13 cellular contexts compared by ENCODE assay signal in the genomic region with DNA sequence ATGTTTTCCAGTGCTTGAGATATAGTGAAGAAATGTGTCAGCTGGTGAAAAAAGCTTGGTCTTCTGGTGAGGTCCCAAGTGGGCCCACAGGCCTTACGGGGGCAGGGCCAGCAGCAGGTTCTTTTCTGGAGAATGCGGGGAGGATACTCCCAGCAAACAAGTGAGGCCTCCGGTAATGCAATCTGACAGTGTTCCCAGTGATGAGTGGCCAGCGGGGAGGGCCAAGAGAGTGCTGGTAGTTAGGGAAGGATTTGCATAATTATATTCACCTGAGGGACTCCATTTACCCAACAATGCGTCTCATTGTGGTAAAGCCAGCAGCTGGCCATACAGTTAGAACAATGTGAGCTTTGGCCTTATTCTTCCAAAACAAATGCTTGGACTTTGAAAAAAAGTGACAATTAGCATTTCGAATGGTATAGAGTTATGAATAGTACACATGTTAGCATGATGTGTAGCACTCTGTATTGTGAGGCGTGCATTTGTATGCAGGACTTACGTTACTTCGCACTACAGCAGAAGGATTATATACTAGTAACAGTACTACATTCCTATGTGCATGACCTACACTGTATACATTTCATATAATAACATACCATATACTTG.
DNase-seq lines count a peak whose midpoint lies in the region; ATAC-seq and TF ChIP-seq lines count a peak whose summit lies in the region.
"Had no signal": no experiment of that assay in that cellular context is flagged by ENCODE, and none has a peak within 500 bp of the region (broad histone marks: within the 10 kb centered on the region; RNA-seq: fewer than 3 reads in every experiment).

No MANE protein-coding gene starts in this region.

- H3K9me3 ChIP-seq in KOPT-K1 (ENCODE audit: insufficient read depth, low read length, poor library complexity, severe bottlenecking) (no peaks in the 10 kb centered on the region), left lung (no peaks in the 10 kb centered on the region), Peyer's patch (no peaks in the 10 kb centered on the region)

- H3K27me3 ChIP-seq in left lung, result no peaks in the 10 kb centered on the region
- H3K27me3 ChIP-seq in Peyer's patch, result no peaks in the 10 kb centered on the region

- peaks cover 31% of the 10 kb centered on the region for H3K9me3 Mint-ChIP-seq in WTC11
- H3K9me3 Mint-ChIP-seq: activated naive CD4-positive, alpha-beta T cell treated with anti-CD3 and anti-CD28 coated beads, Interleukin-2, amount 50 U/mL, for 24 hours; naive thymus-derived CD8-positive, alpha-beta T cell had no signal

- H3K4me1 Mint-ChIP-seq in WTC11, result peaks cover 65% of the 10 kb centered on the region

- H3K36me3 ChIP-seq in KOPT-K1 (ENCODE audit: insufficient read depth, low read length) (no peaks in the 10 kb centered on the region), left lung (no peaks in the 10 kb centered on the region), Peyer's patch (no peaks in the 10 kb centered on the region)

- H3K27me3 Mint-ChIP-seq in WTC11 (ENCODE audit: low read depth), result 0 out of 2 replicates have a peak, but pooled peaks cover 3% of the 10 kb centered on the region
- H3K27me3 Mint-ChIP-seq: activated naive CD4-positive, alpha-beta T cell treated with anti-CD3 and anti-CD28 coated beads, Interleukin-2, amount 50 U/mL, for 24 hours had no signal

- TF ChIP-seq CTCF in WTC11 (IDR thresholded peaks at IDR 0.05) (no peak), left lung (IDR thresholded peaks at IDR 0.05) (no peak), Peyer's patch (IDR thresholded peaks at IDR 0.05) (no peak)

- POLR2A ChIA-PET in WTC11 (lab: Charles Lee), result no interaction called here

- TF ChIP-seq POLR2A in Peyer's patch (IDR thresholded peaks at IDR 0.05), result no peak

- ATAC-seq in WTC11 (peak; percentile 91), left lung (peak; percentile 8)
- ATAC-seq: naive thymus-derived CD8-positive, alpha-beta T cell had no signal

- DNase-seq in DMS153 (lab: John Stamatoyannopoulos, UW) (peak; percentile 37), WTC11 (ENCODE audit: low spot score) (peak; percentile 57), left lung (no peak), caudate nucleus (lab: John Stamatoyannopoulos, UW) (no peak), epidermal melanocyte (ENCODE audit: insufficient read length, low spot score) (no peak), Peyer's patch (no peak)
- DNase-seq in stimulated activated CD4-positive, alpha-beta T cell treated with anti-CD3 and anti-CD28 coated beads, Interleukin-2, amount 100 ng/mL, for 48 hours, result no peak
- DNase-seq: activated CD8-positive, alpha-beta memory T cell treated with anti-CD3 and anti-CD28 coated beads, Interleukin-2, amount 50 U/mL, for 48 hours; naive thymus-derived CD8-positive, alpha-beta T cell; NCI-H1694 treated with DMSO at 0.1 percent for 48 hours; stimulated activated CD8-positive, alpha-beta memory T cell treated with anti-CD3 and anti-CD28 coated beads, Interleukin-4, amount 100 ng/mL, for 48 hours had no signal

- H3K27ac ChIP-seq in KOPT-K1 (ENCODE audit: low read depth, low read length, poor library complexity, severe bottlenecking) (peak overlapping the region; percentile 81), left lung (no peak overlapping the region), caudate nucleus (ENCODE audit: low read depth, low read length) (no peak overlapping the region), Peyer's patch (peak overlapping the region in 2 of 4 donors; percentile 5 to 53)

- intact Hi-C loops in left lung (cut with DNase I), result no loop called here

- H3K4me3 Mint-ChIP-seq in WTC11, result peak overlapping the region; percentile 8; the same call in 1 of the 2 replicates
- H3K4me3 Mint-ChIP-seq: activated naive CD4-positive, alpha-beta T cell treated with anti-CD3 and anti-CD28 coated beads, Interleukin-2, amount 50 U/mL, for 24 hours; naive thymus-derived CD8-positive, alpha-beta T cell had no signal

- H3K4me3 ChIP-seq in left lung (no peak overlapping the region), Peyer's patch (no peak overlapping the region)

- H3K4me1 ChIP-seq in left lung (peaks cover 4 to 7% of the 10 kb centered on the region in 2 donors), Peyer's patch (peaks cover 0 to 4% (median 0%) of the 10 kb centered on the region in 4 donors)

- no peaks in the 10 kb centered on the region; the same call in 1 of the 2 replicates for H3K36me3 Mint-ChIP-seq in WTC11
- H3K36me3 Mint-ChIP-seq: activated naive CD4-positive, alpha-beta T cell treated with anti-CD3 and anti-CD28 coated beads, Interleukin-2, amount 50 U/mL, for 24 hours; naive thymus-derived CD8-positive, alpha-beta T cell had no signal

- H3K27ac Mint-ChIP-seq in WTC11, result peak overlapping the region; percentile 95
- H3K27ac Mint-ChIP-seq: activated naive CD4-positive, alpha-beta T cell treated with anti-CD3 and anti-CD28 coated beads, Interleukin-2, amount 50 U/mL, for 24 hours had no signal

- CTCF ChIA-PET in WTC11 (lab: Charles Lee), result interaction anchor here (0.5 to 2.1 kb wide), 4 partner anchors 20 to 132 kb away, joined by 3 to 6 read pairs (median 5); no protein-coding TSS in a partner anchor

TF ChIP-seq in WTC11, 78 proteins besides CTCF, POLR2A, EP300 and RAD21:
- TF ChIP-seq CREM (CRISPR knock-in tag; IDR thresholded peaks at IDR 0.05) (0 out of 2 replicates have a peak, but pooled peaks have one; percentile 44), ETV6 (CRISPR knock-in tag; IDR thresholded peaks at IDR 0.05) (peak; percentile 76), TEAD1 (CRISPR knock-in tag; IDR thresholded peaks at IDR 0.05) (peak; percentile 69; the same call in 1 of the 2 replicates), ESRRA (CRISPR knock-in tag; IDR thresholded peaks at IDR 0.05; ENCODE audit: borderline replicate concordance) (no peak), ZNF423 (CRISPR knock-in tag; IDR thresholded peaks at IDR 0.05) (peak; percentile 28; the same call in 1 of the 2 replicates)
- TF ChIP-seq, protein P1, sequence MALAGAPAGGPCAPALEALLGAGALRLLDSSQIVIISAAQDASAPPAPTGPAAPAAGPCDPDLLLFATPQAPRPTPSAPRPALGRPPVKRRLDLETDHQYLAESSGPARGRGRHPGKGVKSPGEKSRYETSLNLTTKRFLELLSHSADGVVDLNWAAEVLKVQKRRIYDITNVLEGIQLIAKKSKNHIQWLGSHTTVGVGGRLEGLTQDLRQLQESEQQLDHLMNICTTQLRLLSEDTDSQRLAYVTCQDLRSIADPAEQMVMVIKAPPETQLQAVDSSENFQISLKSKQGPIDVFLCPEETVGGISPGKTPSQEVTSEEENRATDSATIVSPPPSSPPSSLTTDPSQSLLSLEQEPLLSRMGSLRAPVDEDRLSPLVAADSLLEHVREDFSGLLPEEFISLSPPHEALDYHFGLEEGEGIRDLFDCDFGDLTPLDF (CRISPR knock-in tag; IDR thresholded peaks at IDR 0.05), result no peak
- TF ChIP-seq, protein P2, sequence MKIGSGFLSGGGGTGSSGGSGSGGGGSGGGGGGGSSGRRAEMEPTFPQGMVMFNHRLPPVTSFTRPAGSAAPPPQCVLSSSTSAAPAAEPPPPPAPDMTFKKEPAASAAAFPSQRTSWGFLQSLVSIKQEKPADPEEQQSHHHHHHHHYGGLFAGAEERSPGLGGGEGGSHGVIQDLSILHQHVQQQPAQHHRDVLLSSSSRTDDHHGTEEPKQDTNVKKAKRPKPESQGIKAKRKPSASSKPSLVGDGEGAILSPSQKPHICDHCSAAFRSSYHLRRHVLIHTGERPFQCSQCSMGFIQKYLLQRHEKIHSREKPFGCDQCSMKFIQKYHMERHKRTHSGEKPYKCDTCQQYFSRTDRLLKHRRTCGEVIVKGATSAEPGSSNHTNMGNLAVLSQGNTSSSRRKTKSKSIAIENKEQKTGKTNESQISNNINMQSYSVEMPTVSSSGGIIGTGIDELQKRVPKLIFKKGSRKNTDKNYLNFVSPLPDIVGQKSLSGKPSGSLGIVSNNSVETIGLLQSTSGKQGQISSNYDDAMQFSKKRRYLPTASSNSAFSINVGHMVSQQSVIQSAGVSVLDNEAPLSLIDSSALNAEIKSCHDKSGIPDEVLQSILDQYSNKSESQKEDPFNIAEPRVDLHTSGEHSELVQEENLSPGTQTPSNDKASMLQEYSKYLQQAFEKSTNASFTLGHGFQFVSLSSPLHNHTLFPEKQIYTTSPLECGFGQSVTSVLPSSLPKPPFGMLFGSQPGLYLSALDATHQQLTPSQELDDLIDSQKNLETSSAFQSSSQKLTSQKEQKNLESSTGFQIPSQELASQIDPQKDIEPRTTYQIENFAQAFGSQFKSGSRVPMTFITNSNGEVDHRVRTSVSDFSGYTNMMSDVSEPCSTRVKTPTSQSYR (CRISPR knock-in tag; IDR thresholded peaks at IDR 0.05), result no peak
TF ChIP-seq in WTC11: peak in this region for 4.

Comparison
In these comparisons a context has a peak if more than half of its experiments do, and no peak if none do; other contexts are left out.
1. DNase-seq: peak in DMS153 (single experiment) and WTC11 (single experiment); none in left lung (0 of 2), caudate nucleus (0 of 61), stimulated activated CD4-positive, alpha-beta T cell treated with anti-CD3 and anti-CD28 coated beads, Interleukin-2, amount 100 ng/mL, for 48 hours (0 of 2), epidermal melanocyte (single experiment) and Peyer's patch (0 of 3).